ENCODE assay signal across 14 cellular contexts in the genomic region with DNA sequence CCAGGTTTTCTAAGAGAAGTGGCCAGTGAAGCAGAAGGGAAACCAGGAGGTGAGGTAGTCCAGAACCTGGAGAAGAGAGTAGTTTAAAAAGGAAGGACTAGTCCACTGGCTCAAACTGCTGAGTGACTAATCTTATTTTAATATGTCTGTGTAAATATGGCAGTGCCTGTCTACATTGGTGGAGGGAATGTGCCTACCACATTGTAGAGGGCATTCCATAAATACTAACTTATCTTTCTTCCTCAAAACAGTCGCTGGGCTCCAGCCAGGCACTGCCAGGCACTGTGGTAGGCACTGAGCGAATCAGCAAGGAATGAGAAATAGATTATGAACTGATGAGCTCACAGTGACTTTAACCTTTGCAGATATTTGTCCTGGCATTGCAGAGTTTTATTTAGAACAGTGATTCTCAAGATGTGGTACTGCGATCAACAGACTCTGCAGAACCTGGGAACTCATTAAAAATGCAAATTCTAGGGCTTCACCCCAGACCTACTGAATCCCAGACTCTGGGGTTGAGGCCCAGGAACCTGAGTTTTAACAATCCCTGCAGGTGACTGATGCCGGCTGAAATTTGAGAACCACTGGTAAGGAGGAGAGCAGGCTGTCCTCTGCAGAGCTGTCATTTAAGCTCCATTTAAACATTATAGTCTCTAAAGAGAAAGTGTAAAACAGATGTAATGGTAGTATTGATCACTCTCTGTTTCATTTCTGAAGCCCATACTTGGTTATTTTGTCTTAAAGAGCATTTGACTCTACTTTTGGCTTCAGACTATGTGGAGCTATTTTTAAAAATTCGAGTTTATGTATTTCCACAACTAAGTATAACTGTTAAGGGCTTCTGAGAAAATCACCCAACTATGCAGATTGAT.
DNase-seq lines count a peak whose midpoint lies in the region; ATAC-seq and TF ChIP-seq lines count a peak whose summit lies in the region.
"Had no signal": no experiment of that assay in that cellular context is flagged by ENCODE, and none has a peak within 500 bp of the region (broad histone marks: within the 10 kb centered on the region; RNA-seq: fewer than 3 reads in every experiment).

No MANE protein-coding gene starts in this region.

- POLR2A ChIA-PET in IMR-90 (lab: Charles Lee; ENCODE audit: unreplicated experiment), result no interaction called here

- no peak overlapping the region for H2AK5ac ChIP-seq in IMR-90 (ENCODE audit: low read depth, low read length)

- H3K4me3 ChIP-seq in AG09309 (ENCODE audit: control insufficient read depth, low read depth, low read length) (no peak overlapping the region), IMR-90 (ENCODE audit: insufficient read depth, low read depth, low read length) (no peak overlapping the region), body of pancreas (no peak overlapping the region)
- H3K4me3 ChIP-seq: thyroid gland had no signal

- no peak overlapping the region for H2BK5ac ChIP-seq in IMR-90 (ENCODE audit: low read depth, low read length, poor library complexity, severe bottlenecking)

- BruUV-seq in IMR-90 (replicated peaks; lab: Mats Ljungman, UMichigan), result no TSS peak

- H3K4ac ChIP-seq in IMR-90 (ENCODE audit: low read depth, low read length), result no peak overlapping the region

- no peak overlapping the region; the same call in 1 of the 2 replicates for H2BK20ac ChIP-seq in IMR-90 (ENCODE audit: low read depth, low read length)

- H3K27ac ChIP-seq in IMR-90 (ENCODE audit: insufficient read depth, low read length), result no peak overlapping the region
- H3K27ac ChIP-seq in body of pancreas, result peak overlapping the region in 3 of 4 donors; percentile 35 to 66 (median 50)
- H3K27ac ChIP-seq: thyroid gland had no signal

- H4K8ac ChIP-seq in IMR-90 (ENCODE audit: low read depth in 2 of 2, low read length in 2 of 2), result no peak overlapping the region

- H3K36me3 Mint-ChIP-seq in activated T-helper 1 cell treated with anti-CD3 and anti-CD28 coated beads, Interleukin-12 subunit alpha, Interleukin-12 subunit beta, Interleukin-2, Interleukin-4 antibody, amounts not matched to agents 30 ng/mL and 10 ng/mL and 1 ng/mL, durations not matched to agents 14 hours and 24 hours and 36 hours (ENCODE audit: low read depth), result no peaks in the 10 kb centered on the region
- H3K36me3 Mint-ChIP-seq: activated CD4-positive, alpha-beta memory T cell treated with anti-CD3 and anti-CD28 coated beads for 36 hours; activated naive CD4-positive, alpha-beta T cell treated with anti-CD3 and anti-CD28 coated beads, Interleukin-2, amount 50 U/mL, for 24 hours; CD14-positive monocyte had no signal

- peaks cover 3% of the 10 kb centered on the region; the same call in 1 of the 2 replicates for H3K9me1 ChIP-seq in IMR-90 (ENCODE audit: insufficient read depth, low read length)

- no peak overlapping the region for H2AK9ac ChIP-seq in IMR-90 (replicated peaks; ENCODE audit: low read depth, low read length, poor library complexity)

- no peak overlapping the region for H3K4me2 ChIP-seq in IMR-90 (ENCODE audit: low read depth, low read length)

- TF ChIP-seq POLR2A in IMR-90 (IDR thresholded peaks at IDR 0.05; ENCODE audit: low read depth, low read length), result no peak
- TF ChIP-seq POLR2A in body of pancreas (IDR thresholded peaks at IDR 0.05), result no peak

- no peak overlapping the region for H3K27ac Mint-ChIP-seq in activated T-helper 1 cell treated with anti-CD3 and anti-CD28 coated beads, Interleukin-12 subunit alpha, Interleukin-12 subunit beta, Interleukin-2, Interleukin-4 antibody, amounts not matched to agents 30 ng/mL and 10 ng/mL and 1 ng/mL, durations not matched to agents 14 hours and 24 hours and 36 hours
- H3K27ac Mint-ChIP-seq in stimulated activated naive CD8-positive, alpha-beta T cell treated with anti-CD3 and anti-CD28 coated beads, Interleukin-15, amount 100 ng/mL, for 72 hours, result no peak overlapping the region
- H3K27ac Mint-ChIP-seq: activated CD4-positive, alpha-beta memory T cell treated with anti-CD3 and anti-CD28 coated beads for 36 hours; activated naive CD4-positive, alpha-beta T cell treated with anti-CD3 and anti-CD28 coated beads, Interleukin-2, amount 50 U/mL, for 24 hours; CD14-positive monocyte had no signal

- no peaks in the 10 kb centered on the region for H3K4me1 Mint-ChIP-seq in activated T-helper 1 cell treated with anti-CD3 and anti-CD28 coated beads, Interleukin-12 subunit alpha, Interleukin-12 subunit beta, Interleukin-2, Interleukin-4 antibody, amounts not matched to agents 30 ng/mL and 10 ng/mL and 1 ng/mL, durations not matched to agents 14 hours and 24 hours and 36 hours (ENCODE audit: low read depth)
- H3K4me1 Mint-ChIP-seq in stimulated activated naive CD8-positive, alpha-beta T cell treated with anti-CD3 and anti-CD28 coated beads, Interleukin-15, amount 100 ng/mL, for 72 hours, result no peaks in the 10 kb centered on the region
- H3K4me1 Mint-ChIP-seq: activated naive CD4-positive, alpha-beta T cell treated with anti-CD3 and anti-CD28 coated beads, Interleukin-2, amount 50 U/mL, for 24 hours; CD14-positive monocyte had no signal

- no CpG with 5 or more reads among the region's 5 CpGs for WGBS in IMR-90 (ENCODE audit: extremely low coverage in 2 of 2, insufficient read length in 1 of 2), 2 experiments
- WGBS in body of pancreas, 2 donors, result 33 to 40% methylated on average over 5 of the region's 5 CpGs

- in situ Hi-C loops in IMR-90 (cut with MboI; ENCODE audit: low sequenced_read_pairs), result no loop called here

- no peaks in the 10 kb centered on the region; the same call in 1 of the 2 replicates for H3K27me3 ChIP-seq in IMR-90 (ENCODE audit: control insufficient read depth, insufficient read depth, low read length)
- no peaks in the 10 kb centered on the region for H3K27me3 ChIP-seq in body of pancreas
- H3K27me3 ChIP-seq: thyroid gland had no signal

- H3K14ac ChIP-seq in IMR-90 (replicated peaks; ENCODE audit: low read depth, low read length), result no peak overlapping the region

- peaks cover 8% of the 10 kb centered on the region for H3K4me1 ChIP-seq in IMR-90 (ENCODE audit: control insufficient read depth, insufficient read depth, low read length)
- H3K4me1 ChIP-seq in body of pancreas, result peaks cover 7% of the 10 kb centered on the region
- H3K4me1 ChIP-seq: thyroid gland had no signal

- peak; percentile 91 for ATAC-seq in IMR-90 (ENCODE audit: low read depth)
- ATAC-seq in body of pancreas, result peak; percentile 95
- no peak for ATAC-seq in stimulated activated naive CD8-positive, alpha-beta T cell treated with anti-CD3 and anti-CD28 coated beads, Interleukin-15, amount 100 ng/mL, for 72 hours

- no peak overlapping the region for H3K56ac ChIP-seq in IMR-90 (ENCODE audit: extremely low read depth, insufficient read depth, low read length)

- H3K4me3 Mint-ChIP-seq in activated T-helper 1 cell treated with anti-CD3 and anti-CD28 coated beads, Interleukin-12 subunit alpha, Interleukin-12 subunit beta, Interleukin-2, Interleukin-4 antibody, amounts not matched to agents 30 ng/mL and 10 ng/mL and 1 ng/mL, durations not matched to agents 14 hours and 24 hours and 36 hours, result no peak overlapping the region
- H3K4me3 Mint-ChIP-seq in stimulated activated naive CD8-positive, alpha-beta T cell treated with anti-CD3 and anti-CD28 coated beads, Interleukin-15, amount 100 ng/mL, for 72 hours, result no peak overlapping the region
- H3K4me3 Mint-ChIP-seq: activated CD4-positive, alpha-beta memory T cell treated with anti-CD3 and anti-CD28 coated beads for 36 hours; activated naive CD4-positive, alpha-beta T cell treated with anti-CD3 and anti-CD28 coated beads, Interleukin-2, amount 50 U/mL, for 24 hours had no signal

- H3K9me3 Mint-ChIP-seq in activated T-helper 1 cell treated with anti-CD3 and anti-CD28 coated beads, Interleukin-12 subunit alpha, Interleukin-12 subunit beta, Interleukin-2, Interleukin-4 antibody, amounts not matched to agents 30 ng/mL and 10 ng/mL and 1 ng/mL, durations not matched to agents 14 hours and 24 hours and 36 hours, result no peaks in the 10 kb centered on the region
- H3K9me3 Mint-ChIP-seq in stimulated activated naive CD8-positive, alpha-beta T cell treated with anti-CD3 and anti-CD28 coated beads, Interleukin-15, amount 100 ng/mL, for 72 hours, result no peaks in the 10 kb centered on the region
- H3K9me3 Mint-ChIP-seq: activated CD4-positive, alpha-beta memory T cell treated with anti-CD3 and anti-CD28 coated beads for 36 hours; activated naive CD4-positive, alpha-beta T cell treated with anti-CD3 and anti-CD28 coated beads, Interleukin-2, amount 50 U/mL, for 24 hours had no signal

- intact Hi-C loops in IMR-90 (cut with micrococcal nuclease), result no loop called here
- intact Hi-C loops in body of pancreas (cut with DNase I), result no loop called here
- intact Hi-C loops in activated T-helper 1 cell treated with anti-CD3 and anti-CD28 coated beads, Interleukin-12 subunit alpha, Interleukin-12 subunit beta, Interleukin-2, Interleukin-4 antibody, amounts not matched to agents 30 ng/mL and 10 ng/mL and 1 ng/mL, durations not matched to agents 14 hours and 24 hours and 36 hours (cut with micrococcal nuclease), result no loop called here

- peak overlapping the region; percentile 55; the same call in 1 of the 2 replicates for H3K23ac ChIP-seq in IMR-90 (ENCODE audit: low read depth, low read length)

- H3K9me3 ChIP-seq in IMR-90 (ENCODE audit: control insufficient read depth, insufficient read depth, low read length) (no peaks in the 10 kb centered on the region), body of pancreas (no peaks in the 10 kb centered on the region)
- H3K9me3 ChIP-seq: thyroid gland had no signal

- no peak for TF ChIP-seq RAD21 in IMR-90 (IDR thresholded peaks at IDR 0.05; ENCODE audit: low read length)

- 0 out of 3 replicates have a peak overlapping the region, but pooled peaks have one; percentile 5 for H2BK15ac ChIP-seq in IMR-90 (ENCODE audit: low read depth, low read length)

- peak; percentile 33 for DNase-seq in AG09309 (ENCODE audit: low read depth)
- peak; percentile 40 for DNase-seq in IMR-90
- peak; percentile 40 to 56 (median 48) for DNase-seq in body of pancreas
- DNase-seq in kidney tubule cell (ENCODE audit: low spot score), result peak; percentile 87
- DNase-seq in activated T-helper 1 cell treated with anti-CD3 and anti-CD28 coated beads, Interleukin-12 subunit alpha, Interleukin-12 subunit beta, Interleukin-2, Interleukin-4 antibody, amounts not matched to agents 30 ng/mL and 10 ng/mL and 1 ng/mL, durations not matched to agents 14 hours and 24 hours and 36 hours (ENCODE audit: low spot score), result no peak
- no peak for DNase-seq in NK-92 (lab: John Stamatoyannopoulos, UW; ENCODE audit: unreplicated experiment)
- DNase-seq in HPDE6-E6E7 (ENCODE audit: extremely low spot score), result no peak
- no peak for DNase-seq in stimulated activated naive CD8-positive, alpha-beta T cell treated with anti-CD3 and anti-CD28 coated beads, Interleukin-15, amount 100 ng/mL, for 72 hours
- DNase-seq: activated CD4-positive, alpha-beta memory T cell treated with anti-CD3 and anti-CD28 coated beads for 36 hours; kidney; NCI-H2081 treated with DMSO at 0.1 percent for 48 hours; thyroid gland had no signal

- H3K18ac ChIP-seq in IMR-90 (ENCODE audit: low read depth, low read length), result peak overlapping the region; percentile 59; the same call in 1 of the 2 replicates

- H4K91ac ChIP-seq in IMR-90 (ENCODE audit: insufficient read depth, low read depth, low read length), result no peak overlapping the region

- H3K9ac ChIP-seq in IMR-90 (ENCODE audit: low read depth, low read length), result no peak overlapping the region

- H4K5ac ChIP-seq in IMR-90 (ENCODE audit: low read depth, low read length), result no peak overlapping the region

- CTCF ChIA-PET in IMR-90 (lab: Yijun Ruan, JAX), result interaction anchor here (1.1 to 1.5 kb wide), 2 partner anchors 11 to 28 kb away, joined by 3 to 5 read pairs; no protein-coding TSS in a partner anchor

- no peak for TF ChIP-seq CTCF in AG09309 (IDR thresholded peaks at IDR 0.05; ENCODE audit: control insufficient read depth, insufficient read depth, low read depth, low read length, missing control alignments)
- no peak for TF ChIP-seq CTCF in IMR-90 (conservative IDR thresholded peaks at IDR 0.05; ENCODE audit: low read depth, low read length)
- TF ChIP-seq CTCF in body of pancreas (IDR thresholded peaks at IDR 0.05), result peak in 4 of 7 experiments; percentile 23 to 48 (median 42)

- H4K20me1 ChIP-seq in IMR-90 (ENCODE audit: insufficient read depth, low read length), result no peaks in the 10 kb centered on the region

- H2BK120ac ChIP-seq in IMR-90 (ENCODE audit: low read depth, low read length), result no peak overlapping the region

- peak overlapping the region; percentile 59 for H2AFZ ChIP-seq in IMR-90 (replicated peaks; ENCODE audit: low read length, poor library complexity)

- H3K36me3 ChIP-seq in IMR-90 (ENCODE audit: control insufficient read depth, insufficient read depth, low read length) (no peaks in the 10 kb centered on the region), body of pancreas (replicated peaks in 1 of 2; ENCODE audit: insufficient read depth in 1 of 2, low read depth in 2 of 2) (no peaks in the 10 kb centered on the region)
- H3K36me3 ChIP-seq: thyroid gland had no signal

- H3K27me3 Mint-ChIP-seq in activated T-helper 1 cell treated with anti-CD3 and anti-CD28 coated beads, Interleukin-12 subunit alpha, Interleukin-12 subunit beta, Interleukin-2, Interleukin-4 antibody, amounts not matched to agents 30 ng/mL and 10 ng/mL and 1 ng/mL, durations not matched to agents 14 hours and 24 hours and 36 hours (ENCODE audit: insufficient read depth), result peaks cover 11% of the 10 kb centered on the region
- H3K27me3 Mint-ChIP-seq in stimulated activated naive CD8-positive, alpha-beta T cell treated with anti-CD3 and anti-CD28 coated beads, Interleukin-15, amount 100 ng/mL, for 72 hours, result peaks cover 21% of the 10 kb centered on the region

- dilution Hi-C loops in IMR-90 (cut with HindIII; ENCODE audit: low sequenced_read_pairs, unreplicated experiment), result no loop called here

- no peaks in the 10 kb centered on the region for H3K79me1 ChIP-seq in IMR-90 (ENCODE audit: low read depth in 1 of 2, low read length in 2 of 2)

Comparison
In these comparisons a context has a peak if more than half of its experiments do, and no peak if none do; other contexts are left out.
1. DNase-seq: peak in AG09309 (single experiment), IMR-90 (single experiment), body of pancreas (4 of 4) and kidney tubule cell (single experiment); none in activated T-helper 1 cell treated with anti-CD3 and anti-CD28 coated beads, Interleukin-12 subunit alpha, Interleukin-12 subunit beta, Interleukin-2, Interleukin-4 antibody, amounts not matched to agents 30 ng/mL and 10 ng/mL and 1 ng/mL, durations not matched to agents 14 hours and 24 hours and 36 hours (single experiment), NK-92 (single experiment), HPDE6-E6E7 (single experiment) and stimulated activated naive CD8-positive, alpha-beta T cell treated with anti-CD3 and anti-CD28 coated beads, Interleukin-15, amount 100 ng/mL, for 72 hours (0 of 2).
2. CTCF ChIP-seq: peak in body of pancreas (4 of 7); none in AG09309 (single experiment) and IMR-90 (single experiment).